In the genomic region with DNA sequence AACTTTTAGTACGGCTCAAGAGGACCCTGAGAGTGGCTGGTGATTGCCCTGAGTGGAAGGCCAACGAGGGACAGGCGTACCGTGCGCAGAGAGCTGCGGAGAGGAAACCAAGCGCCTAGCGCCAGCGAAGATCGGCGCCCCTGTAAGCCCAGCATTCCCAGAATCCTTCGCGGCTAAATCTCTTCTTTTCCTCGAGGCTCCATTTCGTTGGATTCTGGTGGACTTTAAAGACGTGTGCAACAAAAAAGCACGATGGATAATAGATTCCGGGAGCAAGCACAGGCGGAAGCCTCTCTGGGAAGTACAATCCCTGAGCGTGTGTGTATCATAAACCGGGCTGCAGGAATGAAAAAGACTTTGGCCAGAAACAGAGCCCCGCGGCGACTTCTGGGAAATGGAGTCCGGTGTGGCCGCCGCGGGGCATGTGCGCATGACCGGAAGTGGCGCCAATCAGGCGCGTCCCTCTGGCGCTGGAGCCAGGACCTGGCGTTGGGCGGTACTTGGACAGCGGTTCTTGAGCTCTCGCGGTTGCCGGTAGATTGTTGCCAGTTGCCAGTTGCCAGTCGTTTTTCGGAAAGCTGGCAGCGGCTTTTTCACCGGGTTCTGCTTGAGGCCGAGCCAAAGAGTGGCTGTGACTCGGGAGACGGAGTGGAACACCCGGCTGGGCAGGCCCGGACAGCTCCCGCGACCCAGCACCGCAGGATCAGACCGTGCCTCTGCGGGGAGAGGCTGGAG, we compare ENCODE assay signal across 8 cellular contexts. TPM values are rescaled to one million over a fixed set of nuclear protein-coding genes. Genes with fewer than 3 reads are reported as not detected.
A peak's percentile ranks its signal among the peaks of the same experiment; 100 is the strongest.
DNase-seq lines count a peak whose midpoint lies in the region; ATAC-seq and TF ChIP-seq lines count a peak whose summit lies in the region.

A gene (plus strand): TSS at position 449 of the 735 bp plus-strand sequence. CDS start 406 bp downstream, outside the sequence.

- DNase-seq in NCI-H1694 treated with DMSO at 0.1 percent for 48 hours (lab: John Stamatoyannopoulos, UW) (peak; percentile 82), amniotic epithelial cell (ENCODE audit: low read depth) (peak; percentile 88), left cardiac atrium (peak; percentile 95), posterior cingulate gyrus (peak; percentile 88 to 99 (median 92)), type B pancreatic cell (ENCODE audit: extremely low spot score, unreplicated experiment) (peak; percentile 95)

- ATAC-seq in GM18498 (IDR thresholded peaks at IDR 0.05; ENCODE audit: unreplicated experiment) (peak; percentile 86), HG02938 (IDR thresholded peaks at IDR 0.05; ENCODE audit: unreplicated experiment) (peak; percentile 71), left cardiac atrium (peak; percentile 97 to 98)

- peaks cover 35% of the 10 kb centered on the region for H3K4me1 Mint-ChIP-seq in type B pancreatic cell (ENCODE audit: unreplicated experiment)

- no peaks in the 10 kb centered on the region for H3K27me3 Mint-ChIP-seq in type B pancreatic cell

- H3K27ac Mint-ChIP-seq in type B pancreatic cell, result peak within 1 kb of the TSS; percentile 97

- H3K36me3 Mint-ChIP-seq in type B pancreatic cell, result no peaks in the 10 kb centered on the region

- no peak for TF ChIP-seq CTCF in type B pancreatic cell (conservative IDR thresholded peaks at IDR 0.05)

- no peaks in the 10 kb centered on the region for H3K9me3 Mint-ChIP-seq in type B pancreatic cell

- H3K4me3 Mint-ChIP-seq in type B pancreatic cell, result peak within 1 kb of the TSS; percentile 98

- intact Hi-C loops in T-helper 1 cell treated with Interleukin-12 subunit alpha and Interleukin-12 subunit beta and Interleukin-4 antibody, amounts not matched to agents 30 ng/mL and 1 ng/mL, for 36 hours (cut with micrococcal nuclease), result loop anchor here (1.0 kb wide), 7 partner anchors 27 to 643 kb away; a partner anchor contains a TSS
- intact Hi-C loops in left cardiac atrium (cut with DNase I) (loop anchor here in 1 of 2 donors (1.0 kb wide), 1 partner anchor 27 kb away; a partner anchor contains a TSS), posterior cingulate gyrus (cut with DNase I) (loop anchor here (1.0 kb wide), 1 partner anchor 26 kb away; no protein-coding TSS in a partner anchor)

RNA-seq across cellular contexts. Expression of the gene that starts here (rescaled TPM):
- total RNA-seq in T-helper 1 cell treated with Interleukin-12 subunit alpha and Interleukin-12 subunit beta and Interleukin-4 antibody, amounts not matched to agents 30 ng/mL and 1 ng/mL, for 36 hours, result 16.8 and 19.4 TPM in 2 replicates
- total RNA-seq in left cardiac atrium (1 to 10 TPM; 6.2 to 6.6 TPM), type B pancreatic cell (ENCODE audit: low replicate concordance) (14.1 and 18.7 TPM in 2 replicates)

Comparison
In these comparisons a context has a peak if more than half of its experiments do, and no peak if none do; other contexts are left out.
1. Peak in every context shown above with its lines: DNase-seq and ATAC-seq.